In genomic region chr9:128374221-128374675, GRCh38 we compare ENCODE assay signal across 16 cellular contexts. TPM values are rescaled to one million over a fixed set of nuclear protein-coding genes. Genes with fewer than 3 reads are reported as not detected.
DNase-seq lines count a peak whose midpoint lies in the region; ATAC-seq and TF ChIP-seq lines count a peak whose summit lies in the region.
"Had no signal": no experiment of that assay in that cellular context is flagged by ENCODE, and none has a peak within 500 bp of the region (broad histone marks: within the 10 kb centered on the region; RNA-seq: fewer than 3 reads in every experiment).

No MANE protein-coding gene starts in this region.

- H3K36me3 Mint-ChIP-seq in CD8-positive, alpha-beta memory T cell: peaks cover 0 to 55% (median 0%) of the 10 kb centered on the region in 3 donors

- H3K27ac Mint-ChIP-seq in CD8-positive, alpha-beta memory T cell: no peak overlapping the region

- no peaks in the 10 kb centered on the region for H3K27me3 ChIP-seq in CD8-positive, alpha-beta memory T cell (ENCODE audit: insufficient read depth, low read length, poor library complexity, severe bottlenecking)
- H3K27me3 ChIP-seq in foreskin keratinocyte: no peaks in the 10 kb centered on the region
- H3K27me3 ChIP-seq: BLaER1 treated with 17β-estradiol and CSF1 and Interleukin-3, amounts not matched to agents 10 nM and 100 nM had no signal

- TF ChIP-seq CTCF in foreskin keratinocyte (conservative IDR thresholded peaks at IDR 0.05): no peak

- no peak overlapping the region for H3K4me3 ChIP-seq in CD8-positive, alpha-beta memory T cell (ENCODE audit: low read length)
- H3K4me3 ChIP-seq: BLaER1 treated with 17β-estradiol and CSF1 and Interleukin-3, amounts not matched to agents 10 nM and 100 nM had no signal

- DNase-seq in C1 segment of cervical spinal cord (lab: John Stamatoyannopoulos, UW): peak in 12 of 14 donors; percentile 31 to 91 (median 78)
- DNase-seq in midbrain (lab: John Stamatoyannopoulos, UW): peak; percentile 90
- peak; percentile 98 for DNase-seq in pons (ENCODE audit: low spot score)
- no peak for DNase-seq in CD8-positive, alpha-beta memory T cell
- DNase-seq in foreskin keratinocyte: no peak
- no peak for DNase-seq in stimulated activated naive CD4-positive, alpha-beta T cell treated with Interleukin-2 at 50 U/mL for 16 hours (lab: John Stamatoyannopoulos, UW)
- DNase-seq: COR-L47, GOT3, KBM-7, NCI-H1092, NCI-H2081 treated with DMSO at 0.1 percent for 48 hours, NCI-H510A treated with DMSO at 0.1 percent for 48 hours had no signal

- H3K9me3 ChIP-seq in CD8-positive, alpha-beta memory T cell (ENCODE audit: low read length): no peaks in the 10 kb centered on the region
- H3K9me3 ChIP-seq: BLaER1 treated with 17β-estradiol and CSF1 and Interleukin-3, amounts not matched to agents 10 nM and 100 nM had no signal

- peaks cover 7% of the 10 kb centered on the region for H3K36me3 ChIP-seq in CD8-positive, alpha-beta memory T cell (ENCODE audit: insufficient read depth, low read length)

- H3K4me3 Mint-ChIP-seq in CD8-positive, alpha-beta memory T cell: no peak overlapping the region

- peaks cover 18% of the 10 kb centered on the region for H3K4me1 ChIP-seq in CD8-positive, alpha-beta memory T cell (ENCODE audit: insufficient read depth, low read length)
- H3K4me1 ChIP-seq in foreskin keratinocyte: peaks cover 5% of the 10 kb centered on the region

- ATAC-seq in GM18505 (IDR thresholded peaks at IDR 0.05; ENCODE audit: unreplicated experiment) (no peak), foreskin keratinocyte (no peak)
- ATAC-seq: Right ventricle myocardium inferior had no signal

- CTCF ChIA-PET in CD8-positive, alpha-beta memory T cell (lab: Charles Lee): no interaction called here

- H3K27me3 Mint-ChIP-seq in CD8-positive, alpha-beta memory T cell: no peaks in the 10 kb centered on the region

- no peak for TF ChIP-seq POLR2A in GM18505 (IDR thresholded peaks at IDR 0.05; ENCODE audit: borderline replicate concordance, extremely low read depth, insufficient read depth, insufficient read length)

- H3K4me1 Mint-ChIP-seq in CD8-positive, alpha-beta memory T cell: peaks cover 39 to 41% (median 40%) of the 10 kb centered on the region in 3 donors

- H3K9me3 Mint-ChIP-seq in CD8-positive, alpha-beta memory T cell: no peaks in the 10 kb centered on the region

- POLR2A ChIA-PET in CD8-positive, alpha-beta memory T cell (lab: Charles Lee): no interaction called here

- H3K27ac ChIP-seq in cingulate gyrus (ENCODE audit: low read depth, low read length) (peak overlapping the region; percentile 100), foreskin keratinocyte (no peak overlapping the region)
- H3K27ac ChIP-seq in CD8-positive, alpha-beta memory T cell (ENCODE audit: low read depth, low read length): no peak overlapping the region

RNA-seq across cellular contexts. Expression of gene URM1, which starts 3.1 kb away (rescaled TPM):
- 100 to 1,000 TPM; 100 to 108 TPM for total RNA-seq in CD8-positive, alpha-beta memory T cell
- polyA plus RNA-seq in CD8-positive, alpha-beta memory T cell: 56.3 TPM
- total RNA-seq in foreskin keratinocyte: 35.9 and 36.9 TPM in 2 replicates
- 67.6 and 70.2 TPM in 2 replicates for polyA plus RNA-seq in foreskin keratinocyte

RNA-seq across cellular contexts. Expression of gene SLC27A4, which starts 33.9 kb away (rescaled TPM):
- total RNA-seq in CD8-positive, alpha-beta memory T cell: 10 to 100 TPM; 41.2 to 46.0 TPM
- 11.2 TPM for polyA plus RNA-seq in CD8-positive, alpha-beta memory T cell
- 29.5 and 32.8 TPM in 2 replicates for total RNA-seq in foreskin keratinocyte
- 28.6 and 34.0 TPM in 2 replicates for polyA plus RNA-seq in foreskin keratinocyte

RNA-seq across cellular contexts. Expression of gene CERCAM, which starts 46.4 kb away (rescaled TPM):
- 1 to 10 TPM; 1.9 to 2.6 TPM for total RNA-seq in CD8-positive, alpha-beta memory T cell
- 1.1 TPM for polyA plus RNA-seq in CD8-positive, alpha-beta memory T cell
- total RNA-seq in foreskin keratinocyte: 39.7 and 46.4 TPM in 2 replicates
- 41.6 and 54.5 TPM in 2 replicates for polyA plus RNA-seq in foreskin keratinocyte

RNA-seq across cellular contexts. Expression of gene COQ4, which starts 51.6 kb away (rescaled TPM):
- total RNA-seq in CD8-positive, alpha-beta memory T cell: 10 to 100 TPM; 51.1 to 56.9 TPM
- 36.9 TPM for polyA plus RNA-seq in CD8-positive, alpha-beta memory T cell
- total RNA-seq in foreskin keratinocyte: 29.2 and 33.5 TPM in 2 replicates
- polyA plus RNA-seq in foreskin keratinocyte: 35.8 and 38.3 TPM in 2 replicates

RNA-seq across cellular contexts. Expression of gene TRUB2, which starts 52.0 kb away (rescaled TPM):
- 10 to 100 TPM; 48.8 to 50.4 TPM for total RNA-seq in CD8-positive, alpha-beta memory T cell
- polyA plus RNA-seq in CD8-positive, alpha-beta memory T cell: 23.6 TPM
- total RNA-seq in foreskin keratinocyte: 24.6 and 26.0 TPM in 2 replicates
- polyA plus RNA-seq in foreskin keratinocyte: 23.8 and 26.3 TPM in 2 replicates

Comparison
In these comparisons a context has a peak if more than half of its experiments do, and no peak if none do; other contexts are left out.
1. DNase-seq: peak in C1 segment of cervical spinal cord (12 of 14), midbrain (single experiment) and pons (single experiment); none in CD8-positive, alpha-beta memory T cell (0 of 5), foreskin keratinocyte (0 of 2) and stimulated activated naive CD4-positive, alpha-beta T cell treated with Interleukin-2 at 50 U/mL for 16 hours (single experiment).
2. RNA of gene CERCAM, which starts 46.4 kb away (total RNA-seq): 39.7 to 46.4 TPM in foreskin keratinocyte; 1.9 to 2.6 TPM in CD8-positive, alpha-beta memory T cell; every median in the first group is over 10 times any median in the second.